1 cellular context compared by ENCODE assay signal in the genomic region with DNA sequence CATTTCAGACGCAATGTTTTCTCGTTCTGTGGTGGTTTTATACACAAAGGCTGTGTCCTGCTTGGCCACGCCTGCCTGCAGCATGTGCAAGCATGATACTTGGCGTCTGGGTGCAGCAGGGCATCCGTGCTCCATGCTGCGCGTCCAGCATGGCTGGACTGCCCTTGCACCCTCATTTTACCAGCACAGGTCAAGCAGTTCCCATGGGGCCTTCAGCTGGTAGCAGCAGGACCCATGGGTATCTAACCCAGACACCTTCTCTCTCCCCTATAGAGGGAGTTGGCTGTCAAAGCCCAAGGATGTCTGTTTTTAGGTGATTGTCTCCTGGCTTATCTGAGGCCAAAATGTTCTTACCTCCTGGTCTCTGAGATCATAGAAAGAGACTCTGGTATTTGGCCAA.
TF ChIP-seq lines count a peak whose summit lies in the region.

No MANE protein-coding gene starts in this region.

TF ChIP-seq in GM23338, 12 proteins besides CTCF, POLR2A, EP300 and RAD21:
- TF ChIP-seq, protein P1, sequence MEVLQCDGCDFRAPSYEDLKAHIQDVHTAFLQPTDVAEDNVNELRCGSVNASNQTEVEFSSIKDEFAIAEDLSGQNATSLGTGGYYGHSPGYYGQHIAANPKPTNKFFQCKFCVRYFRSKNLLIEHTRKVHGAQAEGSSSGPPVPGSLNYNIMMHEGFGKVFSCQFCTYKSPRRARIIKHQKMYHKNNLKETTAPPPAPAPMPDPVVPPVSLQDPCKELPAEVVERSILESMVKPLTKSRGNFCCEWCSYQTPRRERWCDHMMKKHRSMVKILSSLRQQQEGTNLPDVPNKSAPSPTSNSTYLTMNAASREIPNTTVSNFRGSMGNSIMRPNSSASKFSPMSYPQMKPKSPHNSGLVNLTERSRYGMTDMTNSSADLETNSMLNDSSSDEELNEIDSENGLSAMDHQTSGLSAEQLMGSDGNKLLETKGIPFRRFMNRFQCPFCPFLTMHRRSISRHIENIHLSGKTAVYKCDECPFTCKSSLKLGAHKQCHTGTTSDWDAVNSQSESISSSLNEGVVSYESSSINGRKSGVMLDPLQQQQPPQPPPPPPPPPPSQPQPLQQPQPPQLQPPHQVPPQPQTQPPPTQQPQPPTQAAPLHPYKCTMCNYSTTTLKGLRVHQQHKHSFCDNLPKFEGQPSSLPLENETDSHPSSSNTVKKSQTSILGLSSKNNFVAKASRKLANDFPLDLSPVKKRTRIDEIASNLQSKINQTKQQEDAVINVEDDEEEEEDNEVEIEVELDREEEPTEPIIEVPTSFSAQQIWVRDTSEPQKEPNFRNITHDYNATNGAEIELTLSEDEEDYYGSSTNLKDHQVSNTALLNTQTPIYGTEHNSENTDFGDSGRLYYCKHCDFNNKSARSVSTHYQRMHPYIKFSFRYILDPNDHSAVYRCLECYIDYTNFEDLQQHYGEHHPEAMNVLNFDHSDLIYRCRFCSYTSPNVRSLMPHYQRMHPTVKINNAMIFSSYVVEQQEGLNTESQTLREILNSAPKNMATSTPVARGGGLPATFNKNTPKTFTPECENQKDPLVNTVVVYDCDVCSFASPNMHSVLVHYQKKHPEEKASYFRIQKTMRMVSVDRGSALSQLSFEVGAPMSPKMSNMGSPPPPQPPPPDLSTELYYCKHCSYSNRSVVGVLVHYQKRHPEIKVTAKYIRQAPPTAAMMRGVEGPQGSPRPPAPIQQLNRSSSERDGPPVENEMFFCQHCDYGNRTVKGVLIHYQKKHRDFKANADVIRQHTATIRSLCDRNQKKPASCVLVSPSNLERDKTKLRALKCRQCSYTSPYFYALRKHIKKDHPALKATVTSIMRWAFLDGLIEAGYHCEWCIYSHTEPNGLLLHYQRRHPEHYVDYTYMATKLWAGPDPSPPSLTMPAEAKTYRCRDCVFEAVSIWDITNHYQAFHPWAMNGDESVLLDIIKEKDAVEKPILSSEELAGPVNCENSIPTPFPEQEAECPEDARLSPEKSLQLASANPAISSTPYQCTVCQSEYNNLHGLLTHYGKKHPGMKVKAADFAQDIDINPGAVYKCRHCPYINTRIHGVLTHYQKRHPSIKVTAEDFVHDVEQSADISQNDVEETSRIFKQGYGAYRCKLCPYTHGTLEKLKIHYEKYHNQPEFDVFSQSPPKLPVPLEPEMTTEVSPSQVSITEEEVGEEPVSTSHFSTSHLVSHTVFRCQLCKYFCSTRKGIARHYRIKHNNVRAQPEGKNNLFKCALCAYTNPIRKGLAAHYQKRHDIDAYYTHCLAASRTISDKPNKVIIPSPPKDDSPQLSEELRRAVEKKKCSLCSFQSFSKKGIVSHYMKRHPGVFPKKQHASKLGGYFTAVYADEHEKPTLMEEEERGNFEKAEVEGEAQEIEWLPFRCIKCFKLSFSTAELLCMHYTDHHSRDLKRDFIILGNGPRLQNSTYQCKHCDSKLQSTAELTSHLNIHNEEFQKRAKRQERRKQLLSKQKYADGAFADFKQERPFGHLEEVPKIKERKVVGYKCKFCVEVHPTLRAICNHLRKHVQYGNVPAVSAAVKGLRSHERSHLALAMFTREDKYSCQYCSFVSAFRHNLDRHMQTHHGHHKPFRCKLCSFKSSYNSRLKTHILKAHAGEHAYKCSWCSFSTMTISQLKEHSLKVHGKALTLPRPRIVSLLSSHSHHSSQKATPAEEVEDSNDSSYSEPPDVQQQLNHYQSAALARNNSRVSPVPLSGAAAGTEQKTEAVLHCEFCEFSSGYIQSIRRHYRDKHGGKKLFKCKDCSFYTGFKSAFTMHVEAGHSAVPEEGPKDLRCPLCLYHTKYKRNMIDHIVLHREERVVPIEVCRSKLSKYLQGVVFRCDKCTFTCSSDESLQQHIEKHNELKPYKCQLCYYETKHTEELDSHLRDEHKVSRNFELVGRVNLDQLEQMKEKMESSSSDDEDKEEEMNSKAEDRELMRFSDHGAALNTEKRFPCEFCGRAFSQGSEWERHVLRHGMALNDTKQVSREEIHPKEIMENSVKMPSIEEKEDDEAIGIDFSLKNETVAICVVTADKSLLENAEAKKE (CRISPR knock-in tag; IDR thresholded peaks at IDR 0.05): no peak
- TF ChIP-seq, protein P2, sequence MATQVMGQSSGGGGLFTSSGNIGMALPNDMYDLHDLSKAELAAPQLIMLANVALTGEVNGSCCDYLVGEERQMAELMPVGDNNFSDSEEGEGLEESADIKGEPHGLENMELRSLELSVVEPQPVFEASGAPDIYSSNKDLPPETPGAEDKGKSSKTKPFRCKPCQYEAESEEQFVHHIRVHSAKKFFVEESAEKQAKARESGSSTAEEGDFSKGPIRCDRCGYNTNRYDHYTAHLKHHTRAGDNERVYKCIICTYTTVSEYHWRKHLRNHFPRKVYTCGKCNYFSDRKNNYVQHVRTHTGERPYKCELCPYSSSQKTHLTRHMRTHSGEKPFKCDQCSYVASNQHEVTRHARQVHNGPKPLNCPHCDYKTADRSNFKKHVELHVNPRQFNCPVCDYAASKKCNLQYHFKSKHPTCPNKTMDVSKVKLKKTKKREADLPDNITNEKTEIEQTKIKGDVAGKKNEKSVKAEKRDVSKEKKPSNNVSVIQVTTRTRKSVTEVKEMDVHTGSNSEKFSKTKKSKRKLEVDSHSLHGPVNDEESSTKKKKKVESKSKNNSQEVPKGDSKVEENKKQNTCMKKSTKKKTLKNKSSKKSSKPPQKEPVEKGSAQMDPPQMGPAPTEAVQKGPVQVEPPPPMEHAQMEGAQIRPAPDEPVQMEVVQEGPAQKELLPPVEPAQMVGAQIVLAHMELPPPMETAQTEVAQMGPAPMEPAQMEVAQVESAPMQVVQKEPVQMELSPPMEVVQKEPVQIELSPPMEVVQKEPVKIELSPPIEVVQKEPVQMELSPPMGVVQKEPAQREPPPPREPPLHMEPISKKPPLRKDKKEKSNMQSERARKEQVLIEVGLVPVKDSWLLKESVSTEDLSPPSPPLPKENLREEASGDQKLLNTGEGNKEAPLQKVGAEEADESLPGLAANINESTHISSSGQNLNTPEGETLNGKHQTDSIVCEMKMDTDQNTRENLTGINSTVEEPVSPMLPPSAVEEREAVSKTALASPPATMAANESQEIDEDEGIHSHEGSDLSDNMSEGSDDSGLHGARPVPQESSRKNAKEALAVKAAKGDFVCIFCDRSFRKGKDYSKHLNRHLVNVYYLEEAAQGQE (IDR thresholded peaks at IDR 0.05; ENCODE audit: unreplicated experiment): no peak
- TF ChIP-seq ZNF331 (CRISPR knock-in tag; IDR thresholded peaks at IDR 0.05; ENCODE audit: low read depth) (no peak), ZNF114 (CRISPR knock-in tag; IDR thresholded peaks at IDR 0.05) (no peak), EZH2 (IDR thresholded peaks at IDR 0.05; ENCODE audit: low read depth, unreplicated experiment) (no peak), POLR2AphosphoS5 (IDR thresholded peaks at IDR 0.05; ENCODE audit: low read depth) (no peak), CREB1 (CRISPR knock-in tag; IDR thresholded peaks at IDR 0.05; ENCODE audit: low read depth) (no peak), EZH2phosphoT487 (IDR thresholded peaks at IDR 0.05; ENCODE audit: unreplicated experiment) (no peak), NANOG (IDR thresholded peaks at IDR 0.05; ENCODE audit: borderline replicate concordance) (no peak), JUNB (IDR thresholded peaks at IDR 0.05; ENCODE audit: unreplicated experiment) (no peak), STAT1 (IDR thresholded peaks at IDR 0.05; ENCODE audit: unreplicated experiment) (no peak)
- TF ChIP-seq, protein P3, sequence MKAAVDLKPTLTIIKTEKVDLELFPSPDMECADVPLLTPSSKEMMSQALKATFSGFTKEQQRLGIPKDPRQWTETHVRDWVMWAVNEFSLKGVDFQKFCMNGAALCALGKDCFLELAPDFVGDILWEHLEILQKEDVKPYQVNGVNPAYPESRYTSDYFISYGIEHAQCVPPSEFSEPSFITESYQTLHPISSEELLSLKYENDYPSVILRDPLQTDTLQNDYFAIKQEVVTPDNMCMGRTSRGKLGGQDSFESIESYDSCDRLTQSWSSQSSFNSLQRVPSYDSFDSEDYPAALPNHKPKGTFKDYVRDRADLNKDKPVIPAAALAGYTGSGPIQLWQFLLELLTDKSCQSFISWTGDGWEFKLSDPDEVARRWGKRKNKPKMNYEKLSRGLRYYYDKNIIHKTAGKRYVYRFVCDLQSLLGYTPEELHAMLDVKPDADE (IDR thresholded peaks at IDR 0.05): no peak
TF ChIP-seq in GM23338: peak in this region for 0.
